Comparison of ENCODE assay signal across 9 cellular contexts in the genomic region with DNA sequence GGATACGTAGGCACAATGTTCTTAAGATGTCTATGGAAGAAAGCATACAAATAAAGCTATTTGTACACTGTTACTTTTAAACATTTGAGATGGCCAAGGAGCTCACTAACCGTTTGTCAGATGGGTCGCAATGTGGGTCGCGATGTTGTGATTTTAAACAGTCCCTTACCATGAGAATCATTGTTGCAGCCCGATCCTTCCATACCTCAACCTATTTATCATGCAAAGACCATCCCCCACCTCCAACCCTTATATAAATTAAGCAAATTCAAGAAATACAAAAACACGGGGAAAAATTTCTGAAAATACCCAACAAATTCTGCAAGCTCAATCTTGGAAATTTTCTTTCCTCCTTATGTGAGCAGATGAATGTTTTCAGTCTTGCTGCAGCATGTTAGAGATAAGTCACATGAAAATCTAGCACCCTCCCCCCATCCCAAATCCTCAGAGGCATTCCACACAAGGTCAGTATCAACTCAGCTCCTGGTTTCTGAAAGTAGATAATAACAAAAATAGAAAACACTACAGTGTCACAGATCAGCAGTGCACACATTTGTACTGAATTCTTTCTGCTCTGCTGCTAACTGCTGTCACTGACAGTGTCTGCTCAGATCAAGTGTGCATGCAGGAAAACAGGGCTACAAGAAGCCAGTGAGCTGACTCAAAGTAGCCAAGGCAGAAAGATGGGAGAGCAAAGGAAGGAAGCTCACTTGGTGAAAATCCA.
DNase-seq lines count a peak whose midpoint lies in the region; ATAC-seq, FAIRE-seq and TF ChIP-seq lines count a peak whose summit lies in the region.
"Had no signal": no experiment of that assay in that cellular context is flagged by ENCODE, and none has a peak within 500 bp of the region (broad histone marks: within the 10 kb centered on the region; RNA-seq: fewer than 3 reads in every experiment).

No MANE protein-coding gene starts in this region.

- H3K4me2 ChIP-seq in BLaER1 treated with 17β-estradiol and CSF1 and Interleukin-3, amounts not matched to agents 10 nM and 100 nM, result peak overlapping the region in 8 of 11 experiments; percentile 0 to 32 (median 24); a peak in 9 of 22 replicates
- H3K4me2 ChIP-seq in Karpas-422 (ENCODE audit: low read depth, low read length, poor library complexity, severe bottlenecking), result no peak overlapping the region

- peaks cover 18 to 94% (median 59%) of the 10 kb centered on the region in 11 experiments; a peak in 21 of 22 replicates for H3K36me3 ChIP-seq in BLaER1 treated with 17β-estradiol and CSF1 and Interleukin-3, amounts not matched to agents 10 nM and 100 nM
- peaks cover 41% of the 10 kb centered on the region; the same call in 1 of the 2 replicates for H3K36me3 ChIP-seq in Karpas-422 (ENCODE audit: insufficient read depth, low read length)
- peaks cover 10 to 11% of the 10 kb centered on the region in 2 donors for H3K36me3 ChIP-seq in muscle layer of duodenum (ENCODE audit: control insufficient read depth in 1 of 2, insufficient read depth in 2 of 2, low read length in 2 of 2)
- H3K36me3 ChIP-seq in gastroesophageal sphincter, result peaks cover 0 to 47% of the 10 kb centered on the region in 2 donors

- H3K27me3 ChIP-seq in BLaER1 treated with 17β-estradiol and CSF1 and Interleukin-3, amounts not matched to agents 10 nM and 100 nM, result no peaks in the 10 kb centered on the region
- no peaks in the 10 kb centered on the region for H3K27me3 ChIP-seq in Karpas-422 (ENCODE audit: low read length)
- H3K27me3 ChIP-seq in muscle layer of duodenum (ENCODE audit: low read depth, low read length), result no peaks in the 10 kb centered on the region
- no peaks in the 10 kb centered on the region for H3K27me3 ChIP-seq in gastroesophageal sphincter

- FAIRE-seq in frontal cortex (lab: Jason Lieb, UNC), result no peak

- H3K4me3 ChIP-seq in BLaER1 treated with 17β-estradiol and CSF1 and Interleukin-3, amounts not matched to agents 10 nM and 100 nM, result no peak overlapping the region
- H3K4me3 ChIP-seq in Karpas-422 (ENCODE audit: low read length) (no peak overlapping the region), epithelial cell of esophagus (ENCODE audit: low read length) (no peak overlapping the region), muscle layer of duodenum (ENCODE audit: low read depth in 1 of 2, low read length in 2 of 2) (peak overlapping the region; percentile 0 to 9), gastroesophageal sphincter (no peak overlapping the region)

- H2AFZ ChIP-seq in Karpas-422 (ENCODE audit: low read length), result no peak overlapping the region

- ATAC-seq in gastroesophageal sphincter, result no peak

- H3K79me2 ChIP-seq in Karpas-422 (ENCODE audit: low read length), result peaks cover 35% of the 10 kb centered on the region

- peaks cover 0 to 51% (median 19%) of the 10 kb centered on the region in 10 experiments; a peak in 16 of 20 replicates for H3K4me1 ChIP-seq in BLaER1 treated with 17β-estradiol and CSF1 and Interleukin-3, amounts not matched to agents 10 nM and 100 nM
- peaks cover 12% of the 10 kb centered on the region for H3K4me1 ChIP-seq in Karpas-422 (ENCODE audit: low read length)
- H3K4me1 ChIP-seq in muscle layer of duodenum (ENCODE audit: control insufficient read depth in 1 of 2, insufficient read depth in 2 of 2, low read length in 2 of 2), result peaks cover 6 to 15% of the 10 kb centered on the region in 2 donors
- peaks cover 0 to 33% (median 0%) of the 10 kb centered on the region in 3 donors for H3K4me1 ChIP-seq in gastroesophageal sphincter

- no peaks in the 10 kb centered on the region for H3K9me2 ChIP-seq in Karpas-422 (replicated peaks; ENCODE audit: insufficient read depth, low read length)

- no peak for TF ChIP-seq CTCF in epithelial cell of esophagus (IDR thresholded peaks at IDR 0.05; ENCODE audit: insufficient read depth, low read depth, low read length, missing control alignments)
- no peak for TF ChIP-seq CTCF in gastroesophageal sphincter (IDR thresholded peaks at IDR 0.05)

- no peaks in the 10 kb centered on the region for H4K20me1 ChIP-seq in BLaER1 treated with 17β-estradiol and CSF1 and Interleukin-3, amounts not matched to agents 10 nM and 100 nM
- H4K20me1 ChIP-seq in Karpas-422 (ENCODE audit: insufficient read depth, low read depth, low read length), result no peaks in the 10 kb centered on the region

- TF ChIP-seq POLR2A in gastroesophageal sphincter (IDR thresholded peaks at IDR 0.05), result no peak

- DNase-seq in Karpas-422, result no peak
- peak; percentile 15 for DNase-seq in epithelial cell of esophagus (ENCODE audit: low read depth)
- no peak for DNase-seq in stimulated activated CD4-positive, alpha-beta T cell treated with anti-CD3 and anti-CD28 coated beads, Interleukin-12 subunit alpha, Interleukin-12 subunit beta, amount 100 ng/mL, for 4 hours
- DNase-seq in frontal cortex (ENCODE audit: low spot score in 2 of 2), result no peak
- DNase-seq in effector CD4-positive, alpha-beta T cell, result no peak
- DNase-seq: activated CD4-positive, alpha-beta T cell treated with anti-CD3 and anti-CD28 coated beads for 48 hours had no signal

- TF ChIP-seq EP300 in gastroesophageal sphincter (IDR thresholded peaks at IDR 0.05), result no peak

- 36 to 73% methylated on average over 7 of the region's 7 CpGs for WGBS in gastroesophageal sphincter (ENCODE audit: low coverage in 1 of 2), 2 donors

- H3K9ac ChIP-seq in BLaER1 treated with 17β-estradiol and CSF1 and Interleukin-3, amounts not matched to agents 10 nM and 100 nM, result no peak overlapping the region
- no peak overlapping the region for H3K9ac ChIP-seq in Karpas-422 (ENCODE audit: low read length)

- H3K9me3 ChIP-seq in BLaER1 treated with 17β-estradiol and CSF1 and Interleukin-3, amounts not matched to agents 10 nM and 100 nM (replicated peaks in 1 of 11), result no peaks in the 10 kb centered on the region
- no peaks in the 10 kb centered on the region for H3K9me3 ChIP-seq in Karpas-422 (ENCODE audit: low read length)
- peaks cover 0 to 5% of the 10 kb centered on the region in 2 donors for H3K9me3 ChIP-seq in muscle layer of duodenum (ENCODE audit: control insufficient read depth in 1 of 2, low read length in 2 of 2)
- H3K9me3 ChIP-seq in gastroesophageal sphincter, result peaks cover 0 to 4% (median 0%) of the 10 kb centered on the region in 3 donors

- peak overlapping the region in 3 of 11 experiments; percentile 28 to 38 (median 29); a peak in 5 of 22 replicates for H3K27ac ChIP-seq in BLaER1 treated with 17β-estradiol and CSF1 and Interleukin-3, amounts not matched to agents 10 nM and 100 nM
- H3K27ac ChIP-seq in Karpas-422 (ENCODE audit: low read length) (peak overlapping the region; percentile 37; the same call in 1 of the 2 replicates), muscle layer of duodenum (ENCODE audit: low read length) (no peak overlapping the region), gastroesophageal sphincter (no peak overlapping the region)

Comparison
In these comparisons a context has a peak if more than half of its experiments do, and no peak if none do; other contexts are left out.
1. H3K4me3 ChIP-seq: peak in muscle layer of duodenum (2 of 2); none in BLaER1 treated with 17β-estradiol and CSF1 and Interleukin-3, amounts not matched to agents 10 nM and 100 nM (0 of 10), Karpas-422 (single experiment), epithelial cell of esophagus (single experiment) and gastroesophageal sphincter (0 of 2).